Comparison of ENCODE assay signal across 2 cellular contexts in the genomic region with DNA sequence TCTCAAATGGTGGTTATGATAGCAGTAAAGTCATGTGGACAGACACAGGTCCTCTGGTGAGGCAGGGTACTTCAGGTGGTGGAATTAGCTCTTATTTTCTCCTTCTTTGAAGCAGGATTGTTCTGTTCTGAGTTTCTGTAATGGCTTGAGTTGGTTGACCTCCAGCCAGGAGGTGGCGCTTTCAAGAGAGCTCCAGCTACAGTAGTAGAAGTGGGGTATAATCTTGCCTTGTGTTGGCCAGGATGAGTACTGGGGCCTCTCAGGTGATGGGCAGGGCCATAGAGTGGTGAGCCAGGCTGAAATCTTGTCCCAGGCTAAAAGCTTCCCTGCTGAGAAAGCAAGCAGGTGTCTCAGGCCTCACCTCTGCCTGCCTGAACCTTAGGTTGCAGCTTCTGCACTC.
TF ChIP-seq lines count a peak whose summit lies in the region.

No MANE protein-coding gene starts in this region.

TF ChIP-seq in GM23338, 12 proteins besides CTCF, POLR2A, EP300 and RAD21:
- TF ChIP-seq, protein P1, sequence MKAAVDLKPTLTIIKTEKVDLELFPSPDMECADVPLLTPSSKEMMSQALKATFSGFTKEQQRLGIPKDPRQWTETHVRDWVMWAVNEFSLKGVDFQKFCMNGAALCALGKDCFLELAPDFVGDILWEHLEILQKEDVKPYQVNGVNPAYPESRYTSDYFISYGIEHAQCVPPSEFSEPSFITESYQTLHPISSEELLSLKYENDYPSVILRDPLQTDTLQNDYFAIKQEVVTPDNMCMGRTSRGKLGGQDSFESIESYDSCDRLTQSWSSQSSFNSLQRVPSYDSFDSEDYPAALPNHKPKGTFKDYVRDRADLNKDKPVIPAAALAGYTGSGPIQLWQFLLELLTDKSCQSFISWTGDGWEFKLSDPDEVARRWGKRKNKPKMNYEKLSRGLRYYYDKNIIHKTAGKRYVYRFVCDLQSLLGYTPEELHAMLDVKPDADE (IDR thresholded peaks at IDR 0.05) = no peak
- TF ChIP-seq EZH2phosphoT487 (IDR thresholded peaks at IDR 0.05; ENCODE audit: unreplicated experiment) = no peak
- TF ChIP-seq EZH2 (IDR thresholded peaks at IDR 0.05; ENCODE audit: low read depth, unreplicated experiment) = no peak
- no peak for TF ChIP-seq POLR2AphosphoS5 (IDR thresholded peaks at IDR 0.05; ENCODE audit: low read depth)
- no peak for TF ChIP-seq JUNB (IDR thresholded peaks at IDR 0.05; ENCODE audit: unreplicated experiment)
- no peak for TF ChIP-seq STAT1 (IDR thresholded peaks at IDR 0.05; ENCODE audit: unreplicated experiment)
- TF ChIP-seq, protein P2, sequence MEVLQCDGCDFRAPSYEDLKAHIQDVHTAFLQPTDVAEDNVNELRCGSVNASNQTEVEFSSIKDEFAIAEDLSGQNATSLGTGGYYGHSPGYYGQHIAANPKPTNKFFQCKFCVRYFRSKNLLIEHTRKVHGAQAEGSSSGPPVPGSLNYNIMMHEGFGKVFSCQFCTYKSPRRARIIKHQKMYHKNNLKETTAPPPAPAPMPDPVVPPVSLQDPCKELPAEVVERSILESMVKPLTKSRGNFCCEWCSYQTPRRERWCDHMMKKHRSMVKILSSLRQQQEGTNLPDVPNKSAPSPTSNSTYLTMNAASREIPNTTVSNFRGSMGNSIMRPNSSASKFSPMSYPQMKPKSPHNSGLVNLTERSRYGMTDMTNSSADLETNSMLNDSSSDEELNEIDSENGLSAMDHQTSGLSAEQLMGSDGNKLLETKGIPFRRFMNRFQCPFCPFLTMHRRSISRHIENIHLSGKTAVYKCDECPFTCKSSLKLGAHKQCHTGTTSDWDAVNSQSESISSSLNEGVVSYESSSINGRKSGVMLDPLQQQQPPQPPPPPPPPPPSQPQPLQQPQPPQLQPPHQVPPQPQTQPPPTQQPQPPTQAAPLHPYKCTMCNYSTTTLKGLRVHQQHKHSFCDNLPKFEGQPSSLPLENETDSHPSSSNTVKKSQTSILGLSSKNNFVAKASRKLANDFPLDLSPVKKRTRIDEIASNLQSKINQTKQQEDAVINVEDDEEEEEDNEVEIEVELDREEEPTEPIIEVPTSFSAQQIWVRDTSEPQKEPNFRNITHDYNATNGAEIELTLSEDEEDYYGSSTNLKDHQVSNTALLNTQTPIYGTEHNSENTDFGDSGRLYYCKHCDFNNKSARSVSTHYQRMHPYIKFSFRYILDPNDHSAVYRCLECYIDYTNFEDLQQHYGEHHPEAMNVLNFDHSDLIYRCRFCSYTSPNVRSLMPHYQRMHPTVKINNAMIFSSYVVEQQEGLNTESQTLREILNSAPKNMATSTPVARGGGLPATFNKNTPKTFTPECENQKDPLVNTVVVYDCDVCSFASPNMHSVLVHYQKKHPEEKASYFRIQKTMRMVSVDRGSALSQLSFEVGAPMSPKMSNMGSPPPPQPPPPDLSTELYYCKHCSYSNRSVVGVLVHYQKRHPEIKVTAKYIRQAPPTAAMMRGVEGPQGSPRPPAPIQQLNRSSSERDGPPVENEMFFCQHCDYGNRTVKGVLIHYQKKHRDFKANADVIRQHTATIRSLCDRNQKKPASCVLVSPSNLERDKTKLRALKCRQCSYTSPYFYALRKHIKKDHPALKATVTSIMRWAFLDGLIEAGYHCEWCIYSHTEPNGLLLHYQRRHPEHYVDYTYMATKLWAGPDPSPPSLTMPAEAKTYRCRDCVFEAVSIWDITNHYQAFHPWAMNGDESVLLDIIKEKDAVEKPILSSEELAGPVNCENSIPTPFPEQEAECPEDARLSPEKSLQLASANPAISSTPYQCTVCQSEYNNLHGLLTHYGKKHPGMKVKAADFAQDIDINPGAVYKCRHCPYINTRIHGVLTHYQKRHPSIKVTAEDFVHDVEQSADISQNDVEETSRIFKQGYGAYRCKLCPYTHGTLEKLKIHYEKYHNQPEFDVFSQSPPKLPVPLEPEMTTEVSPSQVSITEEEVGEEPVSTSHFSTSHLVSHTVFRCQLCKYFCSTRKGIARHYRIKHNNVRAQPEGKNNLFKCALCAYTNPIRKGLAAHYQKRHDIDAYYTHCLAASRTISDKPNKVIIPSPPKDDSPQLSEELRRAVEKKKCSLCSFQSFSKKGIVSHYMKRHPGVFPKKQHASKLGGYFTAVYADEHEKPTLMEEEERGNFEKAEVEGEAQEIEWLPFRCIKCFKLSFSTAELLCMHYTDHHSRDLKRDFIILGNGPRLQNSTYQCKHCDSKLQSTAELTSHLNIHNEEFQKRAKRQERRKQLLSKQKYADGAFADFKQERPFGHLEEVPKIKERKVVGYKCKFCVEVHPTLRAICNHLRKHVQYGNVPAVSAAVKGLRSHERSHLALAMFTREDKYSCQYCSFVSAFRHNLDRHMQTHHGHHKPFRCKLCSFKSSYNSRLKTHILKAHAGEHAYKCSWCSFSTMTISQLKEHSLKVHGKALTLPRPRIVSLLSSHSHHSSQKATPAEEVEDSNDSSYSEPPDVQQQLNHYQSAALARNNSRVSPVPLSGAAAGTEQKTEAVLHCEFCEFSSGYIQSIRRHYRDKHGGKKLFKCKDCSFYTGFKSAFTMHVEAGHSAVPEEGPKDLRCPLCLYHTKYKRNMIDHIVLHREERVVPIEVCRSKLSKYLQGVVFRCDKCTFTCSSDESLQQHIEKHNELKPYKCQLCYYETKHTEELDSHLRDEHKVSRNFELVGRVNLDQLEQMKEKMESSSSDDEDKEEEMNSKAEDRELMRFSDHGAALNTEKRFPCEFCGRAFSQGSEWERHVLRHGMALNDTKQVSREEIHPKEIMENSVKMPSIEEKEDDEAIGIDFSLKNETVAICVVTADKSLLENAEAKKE (CRISPR knock-in tag; IDR thresholded peaks at IDR 0.05) = no peak
- TF ChIP-seq ZNF114 (CRISPR knock-in tag; IDR thresholded peaks at IDR 0.05) = no peak
- TF ChIP-seq CREB1 (CRISPR knock-in tag; IDR thresholded peaks at IDR 0.05; ENCODE audit: low read depth) = no peak

TF ChIP-seq in H1, 55 proteins besides CTCF, POLR2A, EP300 and RAD21:
- TF ChIP-seq CEBPB (IDR thresholded peaks at IDR 0.05; ENCODE audit: low read depth, low read length) (no peak), BACH1 (IDR thresholded peaks at IDR 0.05; ENCODE audit: low read length) (no peak), KDM1A (IDR thresholded peaks at IDR 0.05; ENCODE audit: borderline replicate concordance, low read length) (no peak), HDAC6 (IDR thresholded peaks at IDR 0.05; ENCODE audit: low read depth, low read length) (no peak), TEAD4 (IDR thresholded peaks at IDR 0.05; ENCODE audit: low read depth, low read length) (no peak), FOSL1 (IDR thresholded peaks at IDR 0.05; ENCODE audit: insufficient read depth, low read depth, low read length) (no peak), TCF12 (IDR thresholded peaks at IDR 0.05; ENCODE audit: low read depth, low read length) (no peak), HDAC2 (IDR thresholded peaks at IDR 0.05; ENCODE audit: borderline replicate concordance in 1 of 2, low read depth in 2 of 2, low read length in 2 of 2) (no peak), EZH2 (IDR thresholded peaks at IDR 0.05; ENCODE audit: low read depth, low read length, severe bottlenecking) (no peak), KDM5A (IDR thresholded peaks at IDR 0.05; ENCODE audit: low read length) (no peak), RBBP5 (IDR thresholded peaks at IDR 0.05; ENCODE audit: borderline replicate concordance, low read depth, low read length) (no peak)
- TF ChIP-seq, protein P3, sequence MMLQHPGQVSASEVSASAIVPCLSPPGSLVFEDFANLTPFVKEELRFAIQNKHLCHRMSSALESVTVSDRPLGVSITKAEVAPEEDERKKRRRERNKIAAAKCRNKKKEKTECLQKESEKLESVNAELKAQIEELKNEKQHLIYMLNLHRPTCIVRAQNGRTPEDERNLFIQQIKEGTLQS (IDR thresholded peaks at IDR 0.05; ENCODE audit: insufficient read depth, low read depth, low read length) = no peak
- TF ChIP-seq, protein P4, sequence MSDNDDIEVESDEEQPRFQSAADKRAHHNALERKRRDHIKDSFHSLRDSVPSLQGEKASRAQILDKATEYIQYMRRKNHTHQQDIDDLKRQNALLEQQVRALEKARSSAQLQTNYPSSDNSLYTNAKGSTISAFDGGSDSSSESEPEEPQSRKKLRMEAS (IDR thresholded peaks at IDR 0.05) = no peak
